13 cellular contexts compared by ENCODE assay signal in genomic region chr14:87102979-87103378, GRCh38.
"Had no signal": no experiment of that assay in that cellular context is flagged by ENCODE, and none has a peak within 500 bp of the region (broad histone marks: within the 10 kb centered on the region; RNA-seq: fewer than 3 reads in every experiment).

No MANE protein-coding gene starts in this region.

- H3K4me1 ChIP-seq: transverse colon had no signal

- H3K4me3 ChIP-seq: transverse colon had no signal

- H3K9me3 ChIP-seq: transverse colon had no signal

- H3K27me3 ChIP-seq: brain microvascular endothelial cell, transverse colon had no signal

- H3K36me3 ChIP-seq: brain microvascular endothelial cell, transverse colon had no signal

- FAIRE-seq: kidney had no signal

- H3K27ac ChIP-seq: brain microvascular endothelial cell, transverse colon had no signal

- ATAC-seq: effector memory CD8-positive, alpha-beta T cell; left ventricle myocardium superior; natural killer cell treated with Interleukin-12 subunit alpha and Interleukin-12 subunit beta and Interleukin-15 and Interleukin-18, amount 100 ng/mL, for 72 hours; stimulated activated naive CD8-positive, alpha-beta T cell treated with anti-CD3 and anti-CD28 coated beads, Interleukin-15, Interleukin-2, amounts not matched to agents 100 U/mL and 50 U/mL, for 24 hours had no signal

- DNase-seq: activated CD4-positive, CD25-positive, alpha-beta regulatory T cell treated with anti-CD3 and anti-CD28 coated beads, Interleukin-2, amount 50 U/mL, for 72 hours; activated naive CD8-positive, alpha-beta T cell treated with anti-CD3 and anti-CD28 coated beads, Interleukin-2, amount 10 ng/mL, durations not matched to agents 7 days and 5 days; brain microvascular endothelial cell; cerebellar nuclear complex; effector memory CD8-positive, alpha-beta T cell; kidney; left ventricle myocardium superior; nucleus accumbens; posterior cingulate gyrus; stimulated activated CD4-positive, alpha-beta T cell treated with anti-CD3 and anti-CD28 coated beads, Interleukin-4, amount 100 ng/mL, for 24 hours; stimulated activated naive CD8-positive, alpha-beta T cell treated with anti-CD3 and anti-CD28 coated beads, Interleukin-15, Interleukin-2, amounts not matched to agents 100 U/mL and 50 U/mL, for 24 hours; transverse colon had no signal
